In genomic region chr2:95525294-95526035, GRCh38 we compare ENCODE assay signal across 10 cellular contexts. TPM values are rescaled to one million over a fixed set of nuclear protein-coding genes. Genes with fewer than 3 reads are reported as not detected.
DNase-seq lines count a peak whose midpoint lies in the region; ATAC-seq and TF ChIP-seq lines count a peak whose summit lies in the region.
"Had no signal": no experiment of that assay in that cellular context is flagged by ENCODE, and none has a peak within 500 bp of the region (broad histone marks: within the 10 kb centered on the region; RNA-seq: fewer than 3 reads in every experiment).

No MANE protein-coding gene starts in this region.

- H3K4me2 ChIP-seq in PC-3 (ENCODE audit: low read length), result peak overlapping the region; percentile 99

- peak overlapping the region; percentile 93; the same call in 1 of the 2 replicates for H3K9ac ChIP-seq in PC-3 (ENCODE audit: low read length)

- H3K27me3 ChIP-seq in PC-3 (ENCODE audit: low read length), result no peaks in the 10 kb centered on the region

- H3K79me2 ChIP-seq in PC-3 (ENCODE audit: low read length), result peaks cover 51% of the 10 kb centered on the region

- DNase-seq in GM13977 (ENCODE audit: low spot score), result peak; percentile 15
- DNase-seq in PC-3, result peak; percentile 36
- DNase-seq in fibroblast of villous mesenchyme (ENCODE audit: low read depth), result no peak

- H3K4me3 ChIP-seq in PC-3 (ENCODE audit: low read length) (peak overlapping the region; percentile 99), fibroblast of villous mesenchyme (ENCODE audit: low read depth, low read length) (peak overlapping the region; percentile 72), skin epidermis (peak overlapping the region; percentile 57 to 92 (median 75))

- BruUV-seq in PC-3 (replicated peaks; lab: Mats Ljungman, UMichigan), result no TSS peak

- H3F3A ChIP-seq in PC-3 (ENCODE audit: low read length, unreplicated experiment), result no peaks in the 10 kb centered on the region

- H3K36me3 ChIP-seq in PC-3 (ENCODE audit: low read depth, low read length), result peaks cover 8% of the 10 kb centered on the region; the same call in 1 of the 2 replicates

- H3K27ac ChIP-seq in PC-3 (ENCODE audit: low read length), result peak overlapping the region; percentile 57; the same call in 1 of the 2 replicates
- peak overlapping the region in 5 of 21 experiments; percentile 78 to 85 (median 84) for H3K27ac ChIP-seq in skin epidermis

- no peaks in the 10 kb centered on the region for H3K9me2 ChIP-seq in PC-3 (replicated peaks; ENCODE audit: low read length)

- no peaks in the 10 kb centered on the region for H3K9me3 ChIP-seq in PC-3 (ENCODE audit: low read length)

- H2AFZ ChIP-seq in PC-3 (ENCODE audit: low read length), result peak overlapping the region; percentile 78; the same call in 1 of the 2 replicates

- TF ChIP-seq CTCF in GM13977 (IDR thresholded peaks at IDR 0.05; ENCODE audit: extremely low read depth, insufficient read depth, missing control alignments), result no peak
- TF ChIP-seq CTCF in PC-3 (conservative IDR thresholded peaks at IDR 0.05; ENCODE audit: low read depth, low read length), result no peak
- TF ChIP-seq CTCF in fibroblast of villous mesenchyme (IDR thresholded peaks at IDR 0.05; ENCODE audit: insufficient read depth, low read depth, low read length), result no peak

- CTCF ChIA-PET in PC-3 (lab: Charles Lee), result no interaction called here

- intact Hi-C loops in PC-3 (cut with micrococcal nuclease), result no loop called here

- 0 out of 2 replicates have a peak, but pooled peaks cover 9% of the 10 kb centered on the region for H4K20me1 ChIP-seq in PC-3 (ENCODE audit: low read length)

- ATAC-seq in PC-3 (no peak), GM18511 (IDR thresholded peaks at IDR 0.05; ENCODE audit: unreplicated experiment) (no peak), HG03342 (IDR thresholded peaks at IDR 0.05; ENCODE audit: unreplicated experiment) (no peak), HG03159 (IDR thresholded peaks at IDR 0.05; ENCODE audit: unreplicated experiment) (no peak), HG03469 (IDR thresholded peaks at IDR 0.05; ENCODE audit: unreplicated experiment) (no peak)

- POLR2A ChIA-PET in PC-3 (lab: Charles Lee; ENCODE audit: unreplicated experiment), result no interaction called here

- in situ Hi-C loops in GM13977 (cut with MboI; ENCODE audit: low pct_unique_long_range_greater_than_20kb, low sequenced_read_pairs, unreplicated experiment), result no loop called here

- peaks cover 25% of the 10 kb centered on the region for H3K4me1 ChIP-seq in PC-3 (ENCODE audit: insufficient read depth, low read length)

RNA-seq across cellular contexts. Expression of gene TRIM43B, which starts 40.9 kb away (rescaled TPM):
- total RNA-seq in PC-3 (2014; rRNA removed) (not detected in 2 replicates), fibroblast of villous mesenchyme (not detected in 2 replicates)
- total RNA-seq: aorta, HT1080 had no signal
